In genomic region chr12:89709157-89709993, GRCh38 we compare ENCODE assay signal across 8 cellular contexts. TPM values are rescaled to one million over a fixed set of nuclear protein-coding genes. Genes with fewer than 3 reads are reported as not detected.
DNase-seq lines count a peak whose midpoint lies in the region; ATAC-seq and TF ChIP-seq lines count a peak whose summit lies in the region.

No MANE protein-coding gene starts in this region.

- H3K27me3 ChIP-seq in prostate gland (replicated peaks; ENCODE audit: insufficient read depth) = no peaks in the 10 kb centered on the region

- ATAC-seq in GM18499 (IDR thresholded peaks at IDR 0.05; ENCODE audit: insufficient read depth, unreplicated experiment) (peak; percentile 36), HG02938 (IDR thresholded peaks at IDR 0.05; ENCODE audit: unreplicated experiment) (peak; percentile 62), T-helper 17 cell (peak; percentile 80), left ventricle myocardium superior (peak; percentile 93)

- peak overlapping the region; percentile 92 for H3K4me3 Mint-ChIP-seq in T-helper 17 cell

- H3K9me3 ChIP-seq in T-helper 17 cell (ENCODE audit: control insufficient read depth, low read length, poor library complexity, severe bottlenecking) = no peaks in the 10 kb centered on the region
- no peaks in the 10 kb centered on the region for H3K9me3 ChIP-seq in prostate gland

- intact Hi-C loops in left ventricle myocardium superior (cut with micrococcal nuclease) = loop anchor here (10.0 kb wide), 1 partner anchor 165 kb away; no protein-coding TSS in a partner anchor
- intact Hi-C loops in prostate gland (cut with DNase I) = loop anchor here (5.0 kb wide), 2 partner anchors 167 to 243 kb away; no protein-coding TSS in a partner anchor

- H3K27ac ChIP-seq in angular gyrus (ENCODE audit: low read depth, low read length) (peak overlapping the region; percentile 92), prostate gland (peak overlapping the region; percentile 95 to 98), urinary bladder (ENCODE audit: low read depth) (peak overlapping the region; percentile 99)

- H3K4me3 ChIP-seq in prostate gland (peak overlapping the region; percentile 64 to 96), urinary bladder (ENCODE audit: low read depth, low read length) (peak overlapping the region; percentile 98)

- peak; percentile 95 for DNase-seq in NCI-H1694 treated with DMSO at 0.1 percent for 48 hours (lab: John Stamatoyannopoulos, UW)
- peak; percentile 96 to 99 (median 98) for DNase-seq in T-helper 17 cell
- DNase-seq in left ventricle myocardium superior = peak; percentile 98
- DNase-seq in prostate gland (ENCODE audit: low spot score) = peak; percentile 98

- under 1% methylated on average over 84 of the region's 102 CpGs for WGBS in prostate gland
- under 1% methylated on average over 101 of the region's 102 CpGs for WGBS in urinary bladder

- peak overlapping the region; percentile 97 for H3K27ac Mint-ChIP-seq in T-helper 17 cell

- H3K4me1 Mint-ChIP-seq in T-helper 17 cell = peaks cover 34% of the 10 kb centered on the region

- TF ChIP-seq POLR2A in prostate gland (IDR thresholded peaks at IDR 0.05) = peak; percentile 96

- H3K36me3 ChIP-seq in prostate gland = no peaks in the 10 kb centered on the region
- H3K36me3 ChIP-seq in urinary bladder (ENCODE audit: insufficient read depth) = no peaks in the 10 kb centered on the region

- H3K36me3 Mint-ChIP-seq in T-helper 17 cell (ENCODE audit: low read depth) = no peaks in the 10 kb centered on the region

- TF ChIP-seq CTCF in prostate gland (IDR thresholded peaks at IDR 0.05) = peak in 1 of 4 experiments; percentile 10

- no peaks in the 10 kb centered on the region for H3K27me3 Mint-ChIP-seq in T-helper 17 cell

- H3K4me1 ChIP-seq in prostate gland (replicated peaks) (no peaks in the 10 kb centered on the region), urinary bladder (ENCODE audit: insufficient read depth) (peaks cover 1% of the 10 kb centered on the region)

RNA-seq across cellular contexts. Expression of gene ATP2B1, which starts 0.7 kb away (rescaled TPM):
- 100 to 1,000 TPM; 123 to 158 TPM for total RNA-seq in T-helper 17 cell
- 11.9 TPM for total RNA-seq in left ventricle myocardium superior
- total RNA-seq in prostate gland = 10 to 100 TPM; 16.4 to 80.3 TPM
- 183 TPM for total RNA-seq in urinary bladder
- polyA plus RNA-seq in urinary bladder = 13.3 TPM

Comparison
In these comparisons a context has a peak if more than half of its experiments do, and no peak if none do; other contexts are left out.
1. Peak in every context shown above with its lines: DNase-seq, ATAC-seq, H3K4me3 ChIP-seq and H3K27ac ChIP-seq.
2. ATAC-seq: peak in every context shown above with its lines; median percentile 93 in left ventricle myocardium superior; 80 in T-helper 17 cell; 62 in HG02938; 36 in GM18499.